In the genomic region with DNA sequence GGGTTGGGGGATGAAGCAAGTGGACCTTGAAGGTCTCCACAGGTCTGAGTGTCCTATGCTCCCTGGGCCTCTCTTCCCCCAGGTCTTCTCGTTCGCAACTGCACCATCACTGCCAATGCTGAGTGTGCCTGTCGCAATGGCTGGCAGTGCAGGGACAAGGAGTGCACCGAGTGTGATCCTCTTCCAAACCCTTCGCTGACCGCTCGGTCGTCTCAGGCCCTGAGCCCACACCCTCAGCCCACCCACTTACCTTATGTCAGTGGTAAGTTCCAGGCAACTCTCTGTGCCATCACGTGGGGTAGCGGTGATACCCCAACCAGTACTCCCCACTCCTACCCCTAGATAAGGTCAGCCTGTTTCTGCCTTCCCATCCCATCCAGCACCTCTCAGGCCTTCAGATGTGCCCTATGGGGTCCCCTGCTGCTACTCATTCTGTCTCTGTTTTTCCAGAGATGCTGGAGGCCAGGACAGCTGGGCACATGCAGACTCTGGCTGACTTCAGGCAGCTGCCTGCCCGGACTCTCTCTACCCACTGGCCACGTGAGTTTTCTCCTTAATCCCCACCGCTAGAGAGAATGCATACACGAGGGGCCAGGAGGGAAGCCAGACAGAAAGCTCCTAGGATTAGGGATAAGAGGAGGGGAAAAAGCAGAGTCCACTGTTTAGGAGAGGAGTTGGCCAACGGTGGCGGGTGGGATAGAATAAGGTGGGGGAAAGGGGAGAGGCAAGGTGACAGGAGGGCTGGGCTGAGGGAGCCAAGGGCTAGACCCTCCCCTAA, we compare ENCODE assay signal across 8 cellular contexts. TPM values are rescaled to one million over a fixed set of nuclear protein-coding genes. Genes with fewer than 3 reads are reported as not detected.
A peak's percentile ranks its signal among the peaks of the same experiment; 100 is the strongest.
DNase-seq lines count a peak whose midpoint lies in the region; ATAC-seq and TF ChIP-seq lines count a peak whose summit lies in the region.

No MANE protein-coding gene starts in this region.

- H3K4me3 ChIP-seq in iPS-18c (ENCODE audit: insufficient read depth, low read depth, low read length): 0 out of 2 replicates have a peak overlapping the region, but pooled peaks have one; percentile 38

- no peaks in the 10 kb centered on the region for H3K9me3 Mint-ChIP-seq in HFFc6
- H3K9me3 Mint-ChIP-seq in stimulated activated effector memory CD8-positive, alpha-beta T cell treated with anti-CD3 and anti-CD28 coated beads, Interleukin-12 subunit alpha, Interleukin-12 subunit beta, amount 100 ng/mL, for 72 hours: no peaks in the 10 kb centered on the region

- no peaks in the 10 kb centered on the region for H3K9me3 ChIP-seq in iPS-18c (ENCODE audit: control insufficient read depth, insufficient read depth, low read length)

- DNase-seq in HFFc6 (no peak), DMS153 (lab: John Stamatoyannopoulos, UW) (no peak)
- DNase-seq in activated CD8-positive, alpha-beta memory T cell treated with anti-CD3 and anti-CD28 coated beads, Interleukin-2, amount 50 U/mL, for 48 hours: peak; percentile 55
- DNase-seq in stimulated activated effector memory CD8-positive, alpha-beta T cell treated with anti-CD3 and anti-CD28 coated beads, Interleukin-12 subunit alpha, Interleukin-12 subunit beta, amount 100 ng/mL, for 72 hours (ENCODE audit: low spot score in 2 of 2): no peak

- H3K36me3 Mint-ChIP-seq in HFFc6 (ENCODE audit: low read depth): peaks cover 13% of the 10 kb centered on the region
- H3K36me3 Mint-ChIP-seq in stimulated activated effector memory CD8-positive, alpha-beta T cell treated with anti-CD3 and anti-CD28 coated beads, Interleukin-12 subunit alpha, Interleukin-12 subunit beta, amount 100 ng/mL, for 72 hours: peaks cover 76% of the 10 kb centered on the region

- H3K27me3 Mint-ChIP-seq in HFFc6 (ENCODE audit: insufficient read depth): no peaks in the 10 kb centered on the region; the same call in 1 of the 2 replicates

- TF ChIP-seq CTCF in HFFc6 (IDR thresholded peaks at IDR 0.05): no peak

- peaks cover 37% of the 10 kb centered on the region for H3K4me1 Mint-ChIP-seq in HFFc6 (ENCODE audit: low read depth)
- H3K4me1 Mint-ChIP-seq in stimulated activated effector memory CD8-positive, alpha-beta T cell treated with anti-CD3 and anti-CD28 coated beads, Interleukin-12 subunit alpha, Interleukin-12 subunit beta, amount 100 ng/mL, for 72 hours: peaks cover 81% of the 10 kb centered on the region

- H3K27ac Mint-ChIP-seq in HFFc6: peak overlapping the region; percentile 99
- H3K27ac Mint-ChIP-seq in stimulated activated effector memory CD8-positive, alpha-beta T cell treated with anti-CD3 and anti-CD28 coated beads, Interleukin-12 subunit alpha, Interleukin-12 subunit beta, amount 100 ng/mL, for 72 hours: peak overlapping the region; percentile 100

- peak overlapping the region; percentile 94 for H3K4me3 Mint-ChIP-seq in HFFc6
- H3K4me3 Mint-ChIP-seq in stimulated activated effector memory CD8-positive, alpha-beta T cell treated with anti-CD3 and anti-CD28 coated beads, Interleukin-12 subunit alpha, Interleukin-12 subunit beta, amount 100 ng/mL, for 72 hours: peak overlapping the region; percentile 100

- ATAC-seq in stimulated activated effector memory CD8-positive, alpha-beta T cell treated with anti-CD3 and anti-CD28 coated beads, Interleukin-12 subunit alpha, Interleukin-12 subunit beta, amount 100 ng/mL, for 72 hours: no peak
- ATAC-seq in HG02885 (IDR thresholded peaks at IDR 0.05; ENCODE audit: poor library complexity, unreplicated experiment): no peak
- ATAC-seq in GM21360 (IDR thresholded peaks at IDR 0.05; ENCODE audit: unreplicated experiment): no peak
- no peak for ATAC-seq in GM21528 (IDR thresholded peaks at IDR 0.05; ENCODE audit: low FRiP score, unreplicated experiment)

RNA-seq across cellular contexts. Expression of a gene that starts 1.6 kb away (rescaled TPM):
- total RNA-seq in HFFc6 (2021; fragmentation: NEBNext Ultra II Directional; extraction: Animal tissue kit (Norgen Biotek cat#: 25700)): 1 to 10 TPM; 4.3 to 8.2 (median 6.5) TPM

RNA-seq across cellular contexts. Expression of a gene that starts 5.5 kb away (rescaled TPM):
- total RNA-seq in HFFc6 (2021; fragmentation: NEBNext Ultra II Directional; extraction: Animal tissue kit (Norgen Biotek cat#: 25700)): under 1 TPM in 2 of 6 experiments, not detected in 4; 0.19 to 0.28 TPM

RNA-seq across cellular contexts. Expression of a gene that starts 20.2 kb away (rescaled TPM):
- 10 to 100 TPM in 5 of 6 experiments, 1 to 10 TPM in 1; 8.6 to 13.0 (median 10.8) TPM for total RNA-seq in HFFc6 (2021; fragmentation: NEBNext Ultra II Directional; extraction: Animal tissue kit (Norgen Biotek cat#: 25700))

RNA-seq across cellular contexts. Expression of a gene that starts 42.8 kb away (rescaled TPM):
- total RNA-seq in HFFc6 (2021; fragmentation: NEBNext Ultra II Directional; extraction: Animal tissue kit (Norgen Biotek cat#: 25700)): 100 to 1,000 TPM; 227 to 290 (median 257) TPM

RNA-seq across cellular contexts. Expression of a gene that starts 43.6 kb away (rescaled TPM):
- 10 to 100 TPM; 42.2 to 75.9 (median 65.4) TPM for total RNA-seq in HFFc6 (2021; fragmentation: NEBNext Ultra II Directional; extraction: Animal tissue kit (Norgen Biotek cat#: 25700))
